Comparison of ENCODE assay signal across 1 cellular context in the genomic region with DNA sequence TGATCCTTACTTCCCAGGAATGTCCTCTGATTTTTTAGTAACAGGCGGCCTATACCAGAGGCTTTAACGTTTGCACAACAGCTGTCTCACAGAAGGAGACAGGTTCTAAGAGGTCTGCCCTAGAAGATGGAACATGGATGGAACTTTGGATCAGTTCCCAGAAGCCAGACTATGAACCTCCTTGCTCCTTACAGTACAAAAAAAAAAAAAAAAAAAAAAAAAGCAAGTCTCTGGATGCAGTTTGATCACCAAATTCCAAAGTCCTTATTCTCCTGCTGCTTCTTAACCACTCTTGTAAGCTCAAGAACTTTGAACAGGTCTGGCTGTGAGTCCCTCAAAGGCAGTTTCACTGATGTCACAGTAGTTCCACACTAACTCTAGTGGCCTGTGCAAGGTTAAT.
TF ChIP-seq lines count a peak whose summit lies in the region.

No MANE protein-coding gene starts in this region.

TF ChIP-seq in GM23338, 12 proteins besides CTCF, POLR2A, EP300 and RAD21:
- TF ChIP-seq, protein P1, sequence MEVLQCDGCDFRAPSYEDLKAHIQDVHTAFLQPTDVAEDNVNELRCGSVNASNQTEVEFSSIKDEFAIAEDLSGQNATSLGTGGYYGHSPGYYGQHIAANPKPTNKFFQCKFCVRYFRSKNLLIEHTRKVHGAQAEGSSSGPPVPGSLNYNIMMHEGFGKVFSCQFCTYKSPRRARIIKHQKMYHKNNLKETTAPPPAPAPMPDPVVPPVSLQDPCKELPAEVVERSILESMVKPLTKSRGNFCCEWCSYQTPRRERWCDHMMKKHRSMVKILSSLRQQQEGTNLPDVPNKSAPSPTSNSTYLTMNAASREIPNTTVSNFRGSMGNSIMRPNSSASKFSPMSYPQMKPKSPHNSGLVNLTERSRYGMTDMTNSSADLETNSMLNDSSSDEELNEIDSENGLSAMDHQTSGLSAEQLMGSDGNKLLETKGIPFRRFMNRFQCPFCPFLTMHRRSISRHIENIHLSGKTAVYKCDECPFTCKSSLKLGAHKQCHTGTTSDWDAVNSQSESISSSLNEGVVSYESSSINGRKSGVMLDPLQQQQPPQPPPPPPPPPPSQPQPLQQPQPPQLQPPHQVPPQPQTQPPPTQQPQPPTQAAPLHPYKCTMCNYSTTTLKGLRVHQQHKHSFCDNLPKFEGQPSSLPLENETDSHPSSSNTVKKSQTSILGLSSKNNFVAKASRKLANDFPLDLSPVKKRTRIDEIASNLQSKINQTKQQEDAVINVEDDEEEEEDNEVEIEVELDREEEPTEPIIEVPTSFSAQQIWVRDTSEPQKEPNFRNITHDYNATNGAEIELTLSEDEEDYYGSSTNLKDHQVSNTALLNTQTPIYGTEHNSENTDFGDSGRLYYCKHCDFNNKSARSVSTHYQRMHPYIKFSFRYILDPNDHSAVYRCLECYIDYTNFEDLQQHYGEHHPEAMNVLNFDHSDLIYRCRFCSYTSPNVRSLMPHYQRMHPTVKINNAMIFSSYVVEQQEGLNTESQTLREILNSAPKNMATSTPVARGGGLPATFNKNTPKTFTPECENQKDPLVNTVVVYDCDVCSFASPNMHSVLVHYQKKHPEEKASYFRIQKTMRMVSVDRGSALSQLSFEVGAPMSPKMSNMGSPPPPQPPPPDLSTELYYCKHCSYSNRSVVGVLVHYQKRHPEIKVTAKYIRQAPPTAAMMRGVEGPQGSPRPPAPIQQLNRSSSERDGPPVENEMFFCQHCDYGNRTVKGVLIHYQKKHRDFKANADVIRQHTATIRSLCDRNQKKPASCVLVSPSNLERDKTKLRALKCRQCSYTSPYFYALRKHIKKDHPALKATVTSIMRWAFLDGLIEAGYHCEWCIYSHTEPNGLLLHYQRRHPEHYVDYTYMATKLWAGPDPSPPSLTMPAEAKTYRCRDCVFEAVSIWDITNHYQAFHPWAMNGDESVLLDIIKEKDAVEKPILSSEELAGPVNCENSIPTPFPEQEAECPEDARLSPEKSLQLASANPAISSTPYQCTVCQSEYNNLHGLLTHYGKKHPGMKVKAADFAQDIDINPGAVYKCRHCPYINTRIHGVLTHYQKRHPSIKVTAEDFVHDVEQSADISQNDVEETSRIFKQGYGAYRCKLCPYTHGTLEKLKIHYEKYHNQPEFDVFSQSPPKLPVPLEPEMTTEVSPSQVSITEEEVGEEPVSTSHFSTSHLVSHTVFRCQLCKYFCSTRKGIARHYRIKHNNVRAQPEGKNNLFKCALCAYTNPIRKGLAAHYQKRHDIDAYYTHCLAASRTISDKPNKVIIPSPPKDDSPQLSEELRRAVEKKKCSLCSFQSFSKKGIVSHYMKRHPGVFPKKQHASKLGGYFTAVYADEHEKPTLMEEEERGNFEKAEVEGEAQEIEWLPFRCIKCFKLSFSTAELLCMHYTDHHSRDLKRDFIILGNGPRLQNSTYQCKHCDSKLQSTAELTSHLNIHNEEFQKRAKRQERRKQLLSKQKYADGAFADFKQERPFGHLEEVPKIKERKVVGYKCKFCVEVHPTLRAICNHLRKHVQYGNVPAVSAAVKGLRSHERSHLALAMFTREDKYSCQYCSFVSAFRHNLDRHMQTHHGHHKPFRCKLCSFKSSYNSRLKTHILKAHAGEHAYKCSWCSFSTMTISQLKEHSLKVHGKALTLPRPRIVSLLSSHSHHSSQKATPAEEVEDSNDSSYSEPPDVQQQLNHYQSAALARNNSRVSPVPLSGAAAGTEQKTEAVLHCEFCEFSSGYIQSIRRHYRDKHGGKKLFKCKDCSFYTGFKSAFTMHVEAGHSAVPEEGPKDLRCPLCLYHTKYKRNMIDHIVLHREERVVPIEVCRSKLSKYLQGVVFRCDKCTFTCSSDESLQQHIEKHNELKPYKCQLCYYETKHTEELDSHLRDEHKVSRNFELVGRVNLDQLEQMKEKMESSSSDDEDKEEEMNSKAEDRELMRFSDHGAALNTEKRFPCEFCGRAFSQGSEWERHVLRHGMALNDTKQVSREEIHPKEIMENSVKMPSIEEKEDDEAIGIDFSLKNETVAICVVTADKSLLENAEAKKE (CRISPR knock-in tag; IDR thresholded peaks at IDR 0.05): no peak
- TF ChIP-seq POLR2AphosphoS5 (IDR thresholded peaks at IDR 0.05; ENCODE audit: low read depth) (no peak), ZNF114 (CRISPR knock-in tag; IDR thresholded peaks at IDR 0.05) (no peak), NANOG (IDR thresholded peaks at IDR 0.05; ENCODE audit: borderline replicate concordance) (no peak), EZH2 (IDR thresholded peaks at IDR 0.05; ENCODE audit: low read depth, unreplicated experiment) (no peak), EZH2phosphoT487 (IDR thresholded peaks at IDR 0.05; ENCODE audit: unreplicated experiment) (no peak), ZNF331 (CRISPR knock-in tag; IDR thresholded peaks at IDR 0.05; ENCODE audit: low read depth) (no peak), JUNB (IDR thresholded peaks at IDR 0.05; ENCODE audit: unreplicated experiment) (no peak), STAT1 (IDR thresholded peaks at IDR 0.05; ENCODE audit: unreplicated experiment) (no peak)
- TF ChIP-seq, protein P2, sequence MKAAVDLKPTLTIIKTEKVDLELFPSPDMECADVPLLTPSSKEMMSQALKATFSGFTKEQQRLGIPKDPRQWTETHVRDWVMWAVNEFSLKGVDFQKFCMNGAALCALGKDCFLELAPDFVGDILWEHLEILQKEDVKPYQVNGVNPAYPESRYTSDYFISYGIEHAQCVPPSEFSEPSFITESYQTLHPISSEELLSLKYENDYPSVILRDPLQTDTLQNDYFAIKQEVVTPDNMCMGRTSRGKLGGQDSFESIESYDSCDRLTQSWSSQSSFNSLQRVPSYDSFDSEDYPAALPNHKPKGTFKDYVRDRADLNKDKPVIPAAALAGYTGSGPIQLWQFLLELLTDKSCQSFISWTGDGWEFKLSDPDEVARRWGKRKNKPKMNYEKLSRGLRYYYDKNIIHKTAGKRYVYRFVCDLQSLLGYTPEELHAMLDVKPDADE (IDR thresholded peaks at IDR 0.05): no peak
- TF ChIP-seq, protein P3, sequence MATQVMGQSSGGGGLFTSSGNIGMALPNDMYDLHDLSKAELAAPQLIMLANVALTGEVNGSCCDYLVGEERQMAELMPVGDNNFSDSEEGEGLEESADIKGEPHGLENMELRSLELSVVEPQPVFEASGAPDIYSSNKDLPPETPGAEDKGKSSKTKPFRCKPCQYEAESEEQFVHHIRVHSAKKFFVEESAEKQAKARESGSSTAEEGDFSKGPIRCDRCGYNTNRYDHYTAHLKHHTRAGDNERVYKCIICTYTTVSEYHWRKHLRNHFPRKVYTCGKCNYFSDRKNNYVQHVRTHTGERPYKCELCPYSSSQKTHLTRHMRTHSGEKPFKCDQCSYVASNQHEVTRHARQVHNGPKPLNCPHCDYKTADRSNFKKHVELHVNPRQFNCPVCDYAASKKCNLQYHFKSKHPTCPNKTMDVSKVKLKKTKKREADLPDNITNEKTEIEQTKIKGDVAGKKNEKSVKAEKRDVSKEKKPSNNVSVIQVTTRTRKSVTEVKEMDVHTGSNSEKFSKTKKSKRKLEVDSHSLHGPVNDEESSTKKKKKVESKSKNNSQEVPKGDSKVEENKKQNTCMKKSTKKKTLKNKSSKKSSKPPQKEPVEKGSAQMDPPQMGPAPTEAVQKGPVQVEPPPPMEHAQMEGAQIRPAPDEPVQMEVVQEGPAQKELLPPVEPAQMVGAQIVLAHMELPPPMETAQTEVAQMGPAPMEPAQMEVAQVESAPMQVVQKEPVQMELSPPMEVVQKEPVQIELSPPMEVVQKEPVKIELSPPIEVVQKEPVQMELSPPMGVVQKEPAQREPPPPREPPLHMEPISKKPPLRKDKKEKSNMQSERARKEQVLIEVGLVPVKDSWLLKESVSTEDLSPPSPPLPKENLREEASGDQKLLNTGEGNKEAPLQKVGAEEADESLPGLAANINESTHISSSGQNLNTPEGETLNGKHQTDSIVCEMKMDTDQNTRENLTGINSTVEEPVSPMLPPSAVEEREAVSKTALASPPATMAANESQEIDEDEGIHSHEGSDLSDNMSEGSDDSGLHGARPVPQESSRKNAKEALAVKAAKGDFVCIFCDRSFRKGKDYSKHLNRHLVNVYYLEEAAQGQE (IDR thresholded peaks at IDR 0.05; ENCODE audit: unreplicated experiment): no peak
